ENCODE assay signal across 24 cellular contexts in the genomic region with DNA sequence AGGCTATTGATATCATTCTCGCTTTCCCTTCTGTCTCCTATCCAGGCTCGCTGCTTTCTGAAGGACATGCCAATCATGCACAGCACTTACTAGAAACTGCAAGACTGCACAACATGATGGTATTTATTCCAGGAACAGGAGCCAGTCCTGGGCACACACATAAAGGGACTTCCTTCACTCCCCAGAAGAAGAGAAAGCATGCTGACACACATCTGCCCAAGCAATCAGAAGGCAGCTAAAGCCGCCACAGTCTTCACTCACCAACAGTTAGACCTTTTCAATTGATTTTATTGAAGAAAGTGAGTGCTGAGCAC.
DNase-seq lines count a peak whose midpoint lies in the region; TF ChIP-seq lines count a peak whose summit lies in the region.
"Had no signal": no experiment of that assay in that cellular context is flagged by ENCODE, and none has a peak within 500 bp of the region (broad histone marks: within the 10 kb centered on the region; RNA-seq: fewer than 3 reads in every experiment).

No MANE protein-coding gene starts in this region.

- TF ChIP-seq POLR2A in breast epithelium (IDR thresholded peaks at IDR 0.05): no peak

- H3K27ac ChIP-seq in mammary epithelial cell (ENCODE audit: insufficient read depth, low read depth, low read length) (no peak overlapping the region), breast epithelium (no peak overlapping the region), osteoblast (ENCODE audit: low read depth, low read length) (no peak overlapping the region)
- H3K27ac ChIP-seq: 22Rv1, heart left ventricle, KMS-11, neutrophil had no signal

- H3K4me2 ChIP-seq in mammary epithelial cell (ENCODE audit: insufficient read depth, low read depth, low read length) (no peak overlapping the region), osteoblast (ENCODE audit: insufficient read depth, low read length) (peak overlapping the region; percentile 48)
- H3K4me2 ChIP-seq: KMS-11 had no signal

- intact Hi-C loops in mammary epithelial cell (cut with micrococcal nuclease): no loop called here
- intact Hi-C loops in breast epithelium (cut with DNase I; ENCODE audit: low total_unique reads): no loop called here

- H3K79me2 ChIP-seq in mammary epithelial cell (ENCODE audit: insufficient read depth, low read length) (no peaks in the 10 kb centered on the region), osteoblast (ENCODE audit: insufficient read depth, low read length) (no peaks in the 10 kb centered on the region)

- no TSS peak for BruUV-seq in mammary epithelial cell (replicated peaks; lab: Mats Ljungman, UMichigan)

- CTCF ChIA-PET in mammary epithelial cell (lab: Charles Lee; ENCODE audit: low non-redundant PET): no interaction called here

- WGBS in mammary epithelial cell (ENCODE audit: low coverage, missing lambda C conversion rate): 87% methylated on average over 3 of the region's 3 CpGs

- in situ Hi-C loops in mammary epithelial cell (cut with MboI; ENCODE audit: low sequenced_read_pairs in 2 of 2): no loop called here

- peak overlapping the region; percentile 37 for H2AFZ ChIP-seq in mammary epithelial cell (ENCODE audit: low read depth, low read length)
- H2AFZ ChIP-seq in osteoblast (ENCODE audit: low read length): peak overlapping the region; percentile 26

- H3K4me3 ChIP-seq in mammary epithelial cell (replicated peaks in 1 of 3; ENCODE audit: insufficient read depth in 1 of 3, low read depth in 2 of 3, low read length in 3 of 3) (no peak overlapping the region), breast epithelium (no peak overlapping the region), osteoblast (ENCODE audit: insufficient read depth, low read length) (peak overlapping the region; percentile 15)
- H3K4me3 ChIP-seq: lung had no signal

- no peaks in the 10 kb centered on the region for H4K20me1 ChIP-seq in mammary epithelial cell (ENCODE audit: insufficient read depth, low read length)
- no peaks in the 10 kb centered on the region for H4K20me1 ChIP-seq in osteoblast (ENCODE audit: insufficient read depth, low read length)

- no peak for DNase-seq in mammary epithelial cell
- no peak for DNase-seq in breast epithelium (ENCODE audit: low spot score in 2 of 2)
- peak; percentile 14 for DNase-seq in fibroblast of peridontal ligament (ENCODE audit: extremely low read depth)
- DNase-seq in osteoblast (ENCODE audit: insufficient read length, low spot score, missing footprints): no peak
- no peak for DNase-seq in NCI-H1417 (lab: John Stamatoyannopoulos, UW)
- no peak for DNase-seq in ecto neural progenitor cell (ENCODE audit: low spot score)
- no peak for DNase-seq in stimulated activated CD4-positive, alpha-beta T cell treated with anti-CD3 and anti-CD28 coated beads, Interleukin-2, amount 100 ng/mL, for 48 hours
- DNase-seq in activated CD4-positive, alpha-beta T cell treated with anti-CD3 and anti-CD28 coated beads for 48 hours: no peak
- DNase-seq: activated CD4-positive, alpha-beta T cell treated with anti-CD3 and anti-CD28 coated beads, Interleukin-2, amount 50 U/mL, for 1 hour; activated gamma-delta T cell treated with Interleukin-2 at 50 U/mL for 16 hours; activated T-cell treated with anti-CD3 and anti-CD28 coated beads, Interleukin-2, amount 50 U/mL, for 4 hours; CD4-positive, CD25-positive, alpha-beta regulatory T cell; cerebellar nuclear complex; heart left ventricle; NCI-H1436; NCI-H345; NCI-H774; RPMI8226; stimulated activated CD4-positive, alpha-beta T cell treated with anti-CD3 and anti-CD28 coated beads, Interleukin-4, amount 100 ng/mL, for 1 hour; T-helper 9 cell had no signal

- H3K27me3 ChIP-seq in mammary epithelial cell (ENCODE audit: insufficient read depth, low read length) (no peaks in the 10 kb centered on the region), breast epithelium (no peaks in the 10 kb centered on the region), osteoblast (ENCODE audit: insufficient read depth, low read length) (no peaks in the 10 kb centered on the region)
- H3K27me3 ChIP-seq: heart left ventricle had no signal

- no peaks in the 10 kb centered on the region for H3K4me1 ChIP-seq in mammary epithelial cell (ENCODE audit: insufficient read depth, low read length)
- no peaks in the 10 kb centered on the region for H3K4me1 ChIP-seq in breast epithelium
- H3K4me1 ChIP-seq in osteoblast (ENCODE audit: insufficient read depth, low read length): no peaks in the 10 kb centered on the region
- H3K4me1 ChIP-seq: heart left ventricle had no signal

- dilution Hi-C loops in mammary epithelial cell (cut with HindIII; ENCODE audit: low sequenced_read_pairs): no loop called here

- no peak for TF ChIP-seq CTCF in mammary epithelial cell (conservative IDR thresholded peaks at IDR 0.05 in 1 of 2, IDR thresholded peaks at IDR 0.05 in 1 of 2; ENCODE audit: extremely low read depth in 1 of 2, insufficient read depth in 1 of 2, low read depth in 1 of 2, low read length in 2 of 2)
- TF ChIP-seq CTCF in breast epithelium (IDR thresholded peaks at IDR 0.05): no peak
- TF ChIP-seq CTCF in osteoblast (IDR thresholded peaks at IDR 0.05; ENCODE audit: extremely low read depth, low read depth, low read length): no peak

- no peak overlapping the region for H3K9ac ChIP-seq in mammary epithelial cell (ENCODE audit: insufficient read depth, low read length)
- H3K9ac ChIP-seq: KMS-11 had no signal

- H3K9me3 ChIP-seq in mammary epithelial cell (replicated peaks; ENCODE audit: insufficient read depth, low read length) (peaks cover 6% of the 10 kb centered on the region), breast epithelium (no peaks in the 10 kb centered on the region), osteoblast (ENCODE audit: low read depth, low read length) (no peaks in the 10 kb centered on the region)
- H3K9me3 ChIP-seq: neutrophil had no signal

- H3K36me3 ChIP-seq in mammary epithelial cell (ENCODE audit: insufficient read depth, low read length) (no peaks in the 10 kb centered on the region), breast epithelium (no peaks in the 10 kb centered on the region), osteoblast (ENCODE audit: insufficient read depth, low read length) (no peaks in the 10 kb centered on the region)
- H3K36me3 ChIP-seq: heart left ventricle, neutrophil had no signal
